ENCODE assay signal across 13 cellular contexts in genomic region chr3:94226058-94226457, GRCh38.
A peak's percentile ranks its signal among the peaks of the same experiment; 100 is the strongest.
DNase-seq lines count a peak whose midpoint lies in the region; ATAC-seq and TF ChIP-seq lines count a peak whose summit lies in the region.
"Had no signal": no experiment of that assay in that cellular context is flagged by ENCODE, and none has a peak within 500 bp of the region (broad histone marks: within the 10 kb centered on the region; RNA-seq: fewer than 3 reads in every experiment).

No MANE protein-coding gene starts in this region.

- H3F3A ChIP-seq in Loucy (ENCODE audit: low read depth) (no peaks in the 10 kb centered on the region), PC-9 (ENCODE audit: insufficient read depth, low read depth) (no peaks in the 10 kb centered on the region)

- POLR2A ChIA-PET in A673 (lab: Charles Lee; ENCODE audit: low non-redundant PET): no interaction called here
- POLR2A ChIA-PET in PC-9 (lab: Charles Lee; ENCODE audit: unreplicated experiment): no interaction called here

- 34% methylated on average over 4 of the region's 4 CpGs for WGBS in mammary epithelial cell (ENCODE audit: low coverage, missing lambda C conversion rate)

- H3K27me3 ChIP-seq in A673 (replicated peaks; ENCODE audit: insufficient read depth, low read depth, low read length, poor library complexity): no peaks in the 10 kb centered on the region
- H3K27me3 ChIP-seq in Loucy (ENCODE audit: insufficient read depth, low read length, poor library complexity, severe bottlenecking): no peaks in the 10 kb centered on the region
- no peaks in the 10 kb centered on the region for H3K27me3 ChIP-seq in mammary epithelial cell (ENCODE audit: insufficient read depth, low read length)
- H3K27me3 ChIP-seq in layer of hippocampus (ENCODE audit: control insufficient read depth, insufficient read depth, low read length): no peaks in the 10 kb centered on the region
- no peaks in the 10 kb centered on the region for H3K27me3 ChIP-seq in PC-9 (ENCODE audit: insufficient read depth, low read depth)
- H3K27me3 ChIP-seq: MG63, suprapubic skin had no signal

- H3K36me3 ChIP-seq in A673 (ENCODE audit: insufficient read depth, low read length, poor library complexity, severe bottlenecking): no peaks in the 10 kb centered on the region
- H3K36me3 ChIP-seq in Loucy (ENCODE audit: insufficient read depth, low read length): no peaks in the 10 kb centered on the region
- H3K36me3 ChIP-seq in mammary epithelial cell (ENCODE audit: insufficient read depth, low read length): no peaks in the 10 kb centered on the region
- H3K36me3 ChIP-seq in PC-9 (ENCODE audit: low read depth): no peaks in the 10 kb centered on the region
- H3K36me3 ChIP-seq: MG63, suprapubic skin had no signal

- peak overlapping the region; percentile 32; the same call in 1 of the 2 replicates for H2AFZ ChIP-seq in Loucy (ENCODE audit: low read length)
- peak overlapping the region; percentile 84 for H2AFZ ChIP-seq in mammary epithelial cell (ENCODE audit: low read depth, low read length)
- H2AFZ ChIP-seq in PC-9: no peak overlapping the region; the same call in 1 of the 2 replicates

- CTCF ChIA-PET in A673 (lab: Charles Lee) (no interaction called here), mammary epithelial cell (lab: Charles Lee; ENCODE audit: low non-redundant PET) (no interaction called here), PC-9 (lab: Charles Lee) (no interaction called here)

- no peak overlapping the region for H3K9ac ChIP-seq in Loucy (ENCODE audit: low read depth, low read length, poor library complexity, severe bottlenecking)
- no peak overlapping the region for H3K9ac ChIP-seq in mammary epithelial cell (ENCODE audit: insufficient read depth, low read length)

- intact Hi-C loops in A673 (cut with micrococcal nuclease; ENCODE audit: unreplicated experiment): no loop called here
- intact Hi-C loops in mammary epithelial cell (cut with micrococcal nuclease): loop anchor here (10.0 kb wide), 1 partner anchor 51 kb away; no protein-coding TSS in a partner anchor
- intact Hi-C loops in sciatic nerve (cut with DNase I): no loop called here
- intact Hi-C loops in PC-9 (cut with micrococcal nuclease; ENCODE audit: unreplicated experiment): no loop called here

- H3K79me2 ChIP-seq in Loucy (ENCODE audit: insufficient read depth, low read length) (no peaks in the 10 kb centered on the region), mammary epithelial cell (ENCODE audit: insufficient read depth, low read length) (no peaks in the 10 kb centered on the region), PC-9 (ENCODE audit: low read depth) (no peaks in the 10 kb centered on the region)

- H3K9me2 ChIP-seq in Loucy (replicated peaks; ENCODE audit: low read depth, low read length) (no peaks in the 10 kb centered on the region), PC-9 (ENCODE audit: insufficient read depth) (no peaks in the 10 kb centered on the region)

- H3K4me2 ChIP-seq in Loucy (ENCODE audit: low read depth, low read length, poor library complexity, severe bottlenecking) (peak overlapping the region; percentile 7), mammary epithelial cell (ENCODE audit: insufficient read depth, low read depth, low read length) (peak overlapping the region; percentile 33), PC-9 (no peak overlapping the region)

- H3K9me3 ChIP-seq in A673 (ENCODE audit: low read depth, low read length, poor library complexity, severe bottlenecking): no peaks in the 10 kb centered on the region
- H3K9me3 ChIP-seq in Loucy (ENCODE audit: insufficient read depth, low read depth, low read length): peaks cover 7% of the 10 kb centered on the region; the same call in 1 of the 2 replicates
- no peaks in the 10 kb centered on the region for H3K9me3 ChIP-seq in mammary epithelial cell (replicated peaks; ENCODE audit: insufficient read depth, low read length)
- H3K9me3 ChIP-seq in PC-9 (ENCODE audit: insufficient read depth, low read depth): no peaks in the 10 kb centered on the region
- H3K9me3 ChIP-seq: MG63, suprapubic skin had no signal

- TF ChIP-seq CTCF in A673 (conservative IDR thresholded peaks at IDR 0.05; ENCODE audit: low read depth, low read length): no peak
- no peak for TF ChIP-seq CTCF in Loucy (conservative IDR thresholded peaks at IDR 0.05; ENCODE audit: low read length)
- TF ChIP-seq CTCF in mammary epithelial cell (conservative IDR thresholded peaks at IDR 0.05 in 1 of 2, IDR thresholded peaks at IDR 0.05 in 1 of 2; ENCODE audit: extremely low read depth in 1 of 2, insufficient read depth in 1 of 2, low read depth in 1 of 2, low read length in 2 of 2): no peak
- no peak for TF ChIP-seq CTCF in coronary artery (IDR thresholded peaks at IDR 0.05)
- TF ChIP-seq CTCF in PC-9 (conservative IDR thresholded peaks at IDR 0.05): no peak

- peaks cover 23% of the 10 kb centered on the region for H3K4me1 ChIP-seq in A673 (ENCODE audit: insufficient read depth, low read length, poor library complexity, severe bottlenecking)
- no peaks in the 10 kb centered on the region for H3K4me1 ChIP-seq in Loucy (ENCODE audit: insufficient read depth, low read length, poor library complexity, severe bottlenecking)
- H3K4me1 ChIP-seq in mammary epithelial cell (ENCODE audit: insufficient read depth, low read length): peaks cover 19% of the 10 kb centered on the region
- H3K4me1 ChIP-seq in PC-9 (replicated peaks; ENCODE audit: insufficient read depth): no peaks in the 10 kb centered on the region

- BruUV-seq in A673 (replicated peaks; lab: Mats Ljungman, UMichigan): no TSS peak
- no TSS peak for BruUV-seq in mammary epithelial cell (replicated peaks; lab: Mats Ljungman, UMichigan)
- BruUV-seq in PC-9 (replicated peaks; lab: Mats Ljungman, UMichigan): no TSS peak

- H4K20me1 ChIP-seq in Loucy (ENCODE audit: insufficient read depth, low read length, poor library complexity, severe bottlenecking): no peaks in the 10 kb centered on the region
- no peaks in the 10 kb centered on the region for H4K20me1 ChIP-seq in mammary epithelial cell (ENCODE audit: insufficient read depth, low read length)
- no peaks in the 10 kb centered on the region for H4K20me1 ChIP-seq in PC-9 (ENCODE audit: insufficient read depth)

- ATAC-seq in sciatic nerve: no peak

- in situ Hi-C loops in mammary epithelial cell (cut with MboI; ENCODE audit: low sequenced_read_pairs in 2 of 2): no loop called here

- DNase-seq in A673 (ENCODE audit: low spot score) (peak; percentile 25), mammary epithelial cell (peak; percentile 82), sciatic nerve (ENCODE audit: low spot score) (no peak), DMS153 (lab: John Stamatoyannopoulos, UW) (no peak), coronary artery (ENCODE audit: low spot score) (no peak), PC-9 (no peak)
- DNase-seq: glutamatergic neuron, mesendoderm, MG63, SHP77 treated with DMSO at 0.1 percent for 48 hours had no signal

- dilution Hi-C loops in mammary epithelial cell (cut with HindIII; ENCODE audit: low sequenced_read_pairs): no loop called here

- no peak overlapping the region for H3K4me3 ChIP-seq in A673 (ENCODE audit: low read depth, low read length, poor library complexity, severe bottlenecking)
- H3K4me3 ChIP-seq in Loucy (ENCODE audit: low read length, poor library complexity, severe bottlenecking): no peak overlapping the region
- no peak overlapping the region for H3K4me3 ChIP-seq in mammary epithelial cell (replicated peaks in 1 of 3; ENCODE audit: insufficient read depth in 1 of 3, low read depth in 2 of 3, low read length in 3 of 3)
- H3K4me3 ChIP-seq in coronary artery: no peak overlapping the region
- no peak overlapping the region for H3K4me3 ChIP-seq in PC-9
- H3K4me3 ChIP-seq: MG63, suprapubic skin had no signal

- H3K27ac ChIP-seq in A673 (ENCODE audit: low read depth, low read length, poor library complexity, severe bottlenecking) (no peak overlapping the region), mammary epithelial cell (ENCODE audit: insufficient read depth, low read depth, low read length) (peak overlapping the region; percentile 40), layer of hippocampus (ENCODE audit: low read depth, low read length) (peak overlapping the region; percentile 65), coronary artery (no peak overlapping the region), PC-9 (no peak overlapping the region)
- H3K27ac ChIP-seq: suprapubic skin had no signal

Comparison
In these comparisons a context has a peak if more than half of its experiments do, and no peak if none do; other contexts are left out.
1. DNase-seq: peak in A673 (single experiment) and mammary epithelial cell (single experiment); none in sciatic nerve (single experiment), DMS153 (single experiment), coronary artery (single experiment) and PC-9 (0 of 2).
2. H3K27ac ChIP-seq: peak in mammary epithelial cell (single experiment) and layer of hippocampus (single experiment); none in A673 (single experiment), coronary artery (0 of 2) and PC-9 (single experiment).